8 cellular contexts compared by ENCODE assay signal in the genomic region with DNA sequence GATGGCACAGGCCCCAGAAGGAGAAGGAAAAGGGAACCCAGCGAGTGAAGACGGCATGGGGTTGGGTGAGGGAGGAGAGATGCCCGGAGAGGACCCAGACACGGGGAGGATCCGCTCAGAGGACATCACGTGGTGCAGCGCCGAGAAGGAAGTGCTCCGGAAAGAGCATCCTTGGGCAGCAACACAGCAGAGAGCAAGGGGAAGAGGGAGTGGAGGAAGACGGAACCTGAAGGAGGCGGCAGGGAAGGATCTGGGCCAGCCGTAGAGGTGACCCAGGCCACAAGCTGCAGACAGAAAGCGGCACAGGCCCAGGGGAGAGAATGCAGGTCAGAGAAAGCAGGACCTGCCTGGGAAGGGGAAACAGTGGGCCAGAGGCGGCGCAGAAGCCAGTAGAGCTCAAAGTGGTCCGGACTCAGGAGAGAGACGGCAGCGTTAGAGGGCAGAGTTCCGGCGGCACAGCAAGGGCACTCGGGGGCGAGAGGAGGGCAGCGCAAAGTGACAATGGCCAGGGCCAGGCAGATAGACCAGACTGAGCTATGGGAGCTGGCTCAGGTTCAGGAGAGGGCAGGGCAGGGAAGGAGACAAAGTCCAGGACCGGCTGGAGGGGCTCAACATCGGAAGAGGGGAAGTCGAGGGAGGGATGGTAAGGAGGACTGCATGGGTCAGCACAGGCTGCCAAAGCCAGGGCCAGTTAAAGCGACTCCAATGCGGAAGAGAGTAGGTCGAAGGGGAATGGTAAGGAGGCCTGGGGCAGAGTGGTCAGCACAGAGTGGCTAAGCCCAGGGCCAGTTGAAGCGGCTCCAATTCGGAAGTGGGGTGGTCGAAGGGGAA. TPM values are rescaled to one million over a fixed set of nuclear protein-coding genes. Genes with fewer than 3 reads are reported as not detected.
A peak's percentile ranks its signal among the peaks of the same experiment; 100 is the strongest.
DNase-seq lines count a peak whose midpoint lies in the region; ATAC-seq and TF ChIP-seq lines count a peak whose summit lies in the region.

No MANE protein-coding gene starts in this region.

- H3K9me3 Mint-ChIP-seq in MCF 10A (ENCODE audit: unreplicated experiment): no peaks in the 10 kb centered on the region

- H3K4me1 ChIP-seq in iPS-15b (ENCODE audit: control insufficient read depth, insufficient read depth, low read length): no peaks in the 10 kb centered on the region

- H3K27ac Mint-ChIP-seq in MCF 10A (ENCODE audit: low read depth, unreplicated experiment): peak overlapping the region; percentile 92

- no peak for TF ChIP-seq CTCF in MCF 10A (IDR thresholded peaks at IDR 0.05; ENCODE audit: unreplicated experiment)

- peak overlapping the region; percentile 87 for H3K4me3 Mint-ChIP-seq in MCF 10A (ENCODE audit: unreplicated experiment)

- peaks cover 3% of the 10 kb centered on the region for H3K36me3 ChIP-seq in iPS-15b (ENCODE audit: control insufficient read depth, insufficient read depth, low read length)

- DNase-seq in DMS114 treated with DMSO at 0.1 percent for 48 hours (lab: John Stamatoyannopoulos, UW; ENCODE audit: unreplicated experiment): peak; percentile 33
- DNase-seq in HT-29 (ENCODE audit: low spot score): peak; percentile 58
- peak; percentile 29 to 76 (median 38) for DNase-seq in T-helper 2 cell
- peak; percentile 43 for DNase-seq in MCF 10A (ENCODE audit: unreplicated experiment)
- peak; percentile 81 for DNase-seq in sciatic nerve (ENCODE audit: low spot score)

- ATAC-seq in sciatic nerve: peak; percentile 41
- ATAC-seq in GM19035 (IDR thresholded peaks at IDR 0.05; ENCODE audit: unreplicated experiment): no peak
- no peak for ATAC-seq in GM18502 (IDR thresholded peaks at IDR 0.05; ENCODE audit: poor library complexity, unreplicated experiment)

- CTCF ChIA-PET in MCF 10A (lab: Yijun Ruan, JAX): interaction anchor here (0.5 to 1.3 kb wide), 4 partner anchors 27 to 503 kb away, joined by 3 to 4 read pairs (median 3); no protein-coding TSS in a partner anchor

- POLR2A ChIA-PET in MCF 10A (lab: Yijun Ruan, JAX): interaction anchor here (0.6 to 2.3 kb wide), 16 partner anchors 20 to 980 kb away, joined by 3 to 10 read pairs (median 4); a partner anchor contains a TSS

- H3K27me3 ChIP-seq in iPS-15b (ENCODE audit: control insufficient read depth, insufficient read depth, low read length): no peaks in the 10 kb centered on the region

- intact Hi-C loops in MCF 10A (cut with micrococcal nuclease): no loop called here
- intact Hi-C loops in sciatic nerve (cut with DNase I): no loop called here

- H3K9ac ChIP-seq in iPS-15b (ENCODE audit: low read depth, low read length): peak overlapping the region; percentile 73

- peaks cover 25% of the 10 kb centered on the region for H3K4me1 Mint-ChIP-seq in MCF 10A (ENCODE audit: insufficient read depth, unreplicated experiment)

- H3K4me3 ChIP-seq in iPS-15b (ENCODE audit: low read depth, low read length): peak overlapping the region; percentile 89

- no peaks in the 10 kb centered on the region for H3K9me3 ChIP-seq in iPS-15b (ENCODE audit: control insufficient read depth, insufficient read depth, low read length)

- no peaks in the 10 kb centered on the region for H3K27me3 Mint-ChIP-seq in MCF 10A (ENCODE audit: insufficient read depth, unreplicated experiment)

- TSS peak; percentile 46 for BruUV-seq in MCF 10A (replicated peaks; lab: Mats Ljungman, UMichigan)

- H3K36me3 Mint-ChIP-seq in MCF 10A (ENCODE audit: insufficient read depth, unreplicated experiment): peaks cover 4% of the 10 kb centered on the region

RNA-seq across cellular contexts. Expression of a gene that starts 1.0 kb away (rescaled TPM):
- total RNA-seq in HT-29 (2014; rRNA removed; shearing (Covaris generic)): 227 and 261 TPM in 2 replicates
- total RNA-seq in MCF 10A (2022) (76.4 and 88.6 TPM in 2 replicates), sciatic nerve (112 TPM)

RNA-seq across cellular contexts. Expression of a gene that starts 32.6 kb away (rescaled TPM):
- 4.5 and 5.0 TPM in 2 replicates for total RNA-seq in HT-29 (2014; rRNA removed; shearing (Covaris generic))
- total RNA-seq in MCF 10A (2022): 32.3 and 46.8 TPM in 2 replicates
- 1.4 TPM for total RNA-seq in sciatic nerve

RNA-seq across cellular contexts. Expression of a gene that starts 40.8 kb away (rescaled TPM):
- total RNA-seq in HT-29 (2014; rRNA removed; shearing (Covaris generic)): 543 and 612 TPM in 2 replicates
- total RNA-seq in MCF 10A (2022) (9.9 and 17.9 TPM in 2 replicates), sciatic nerve (1.2 TPM)

RNA-seq across cellular contexts. Expression of a gene that starts 41.1 kb away (rescaled TPM):
- total RNA-seq in HT-29 (2014; rRNA removed; shearing (Covaris generic)): 11.1 and 20.3 TPM in 2 replicates
- total RNA-seq in MCF 10A (2022): 0.89 TPM in 1 of 2 replicates, not detected in the other
- total RNA-seq in sciatic nerve: not detected

RNA-seq across cellular contexts. Expression of a gene that starts 50.0 kb away (rescaled TPM):
- 17.3 and 21.1 TPM in 2 replicates for total RNA-seq in HT-29 (2014; rRNA removed; shearing (Covaris generic))
- total RNA-seq in MCF 10A (2022): 3.9 and 4.9 TPM in 2 replicates
- 0.62 TPM for total RNA-seq in sciatic nerve

Comparison
In these comparisons a context has a peak if more than half of its experiments do, and no peak if none do; other contexts are left out.
1. RNA of a gene that starts 40.8 kb away (total RNA-seq): 543 to 612 TPM in HT-29; 9.9 to 17.9 TPM in MCF 10A and 1.2 TPM in sciatic nerve (single experiment); every median in the first group is over 10 times any median in the second.
2. Peak in every context shown above with its lines, with median percentiles within 50 percentile points of each other: DNase-seq.